Comparison of ENCODE assay signal across 20 cellular contexts in the genomic region with DNA sequence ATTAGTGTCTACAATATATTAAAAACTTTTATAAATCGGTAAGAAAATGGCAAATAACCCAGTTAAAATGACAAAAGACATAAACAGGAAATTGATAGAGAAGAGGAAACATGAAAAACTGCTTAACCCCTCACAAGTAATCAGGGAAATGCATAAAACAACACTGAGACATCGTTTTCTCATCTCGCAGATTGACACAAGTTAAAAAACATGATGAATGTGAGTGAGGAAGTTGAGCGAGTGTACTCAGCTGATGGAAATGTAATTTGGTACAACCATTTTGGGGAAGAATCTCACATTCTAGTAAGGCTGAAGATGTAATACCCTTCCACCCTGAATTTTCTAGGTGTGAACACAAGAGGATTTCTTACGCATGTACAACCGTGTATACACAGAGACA. TPM values are rescaled to one million over a fixed set of nuclear protein-coding genes. Genes with fewer than 3 reads are reported as not detected.
DNase-seq lines count a peak whose midpoint lies in the region; FAIRE-seq and TF ChIP-seq lines count a peak whose summit lies in the region.
"Had no signal": no experiment of that assay in that cellular context is flagged by ENCODE, and none has a peak within 500 bp of the region (broad histone marks: within the 10 kb centered on the region; RNA-seq: fewer than 3 reads in every experiment).

No MANE protein-coding gene starts in this region.

- no peaks in the 10 kb centered on the region for H4K20me1 ChIP-seq in endothelial cell of umbilical vein (replicated peaks; ENCODE audit: control insufficient read depth, extremely low read depth, insufficient read depth, low read length)

- peak; percentile 5 for DNase-seq in CD1c-positive myeloid dendritic cell (ENCODE audit: extremely low spot score)
- peak; percentile 11 for DNase-seq in KBM-7
- no peak for DNase-seq in activated T-helper 1 cell treated with anti-CD3 and anti-CD28 coated beads, Interleukin-12 subunit alpha, Interleukin-12 subunit beta, Interleukin-2, Interleukin-4 antibody, amounts not matched to agents 30 ng/mL and 10 ng/mL and 1 ng/mL, durations not matched to agents 14 hours and 24 hours and 36 hours (ENCODE audit: low spot score)
- no peak for DNase-seq in endothelial cell of umbilical vein (ENCODE audit: low read depth, low spot score)
- DNase-seq in AG08395 (ENCODE audit: low spot score), result no peak
- DNase-seq in MV-4-11 (lab: John Stamatoyannopoulos, UW), result no peak
- no peak for DNase-seq in ovary
- no peak for DNase-seq in NCI-H1105 (lab: John Stamatoyannopoulos, UW)
- DNase-seq: 8988T; CD4-positive, CD25-positive, alpha-beta regulatory T cell; CD8-positive, alpha-beta T cell; DMS79; GDM1; H9 had no signal

- dilution Hi-C loops in endothelial cell of umbilical vein (cut with MboI; ENCODE audit: extremely low pct_ligation_motif_present, low sequenced_read_pairs), result no loop called here

- intact Hi-C loops in activated T-helper 1 cell treated with anti-CD3 and anti-CD28 coated beads, Interleukin-12 subunit alpha, Interleukin-12 subunit beta, Interleukin-2, Interleukin-4 antibody, amounts not matched to agents 30 ng/mL and 10 ng/mL and 1 ng/mL, durations not matched to agents 14 hours and 24 hours and 36 hours (cut with micrococcal nuclease), result loop anchor here (2.0 kb wide), 1 partner anchor 331 kb away; no protein-coding TSS in a partner anchor
- intact Hi-C loops in endothelial cell of umbilical vein (cut with micrococcal nuclease) (loop anchor here (1.0 to 5.0 kb wide), 5 partner anchors 37 to 551 kb away; no protein-coding TSS in a partner anchor), ovary (cut with DNase I) (loop anchor here in 1 of 4 donors (10.0 kb wide), 1 partner anchor 329 kb away; no protein-coding TSS in a partner anchor)

- no peak overlapping the region for H3K9ac ChIP-seq in endothelial cell of umbilical vein (replicated peaks; ENCODE audit: extremely low read depth, insufficient read depth, low read length)

- no peaks in the 10 kb centered on the region for H3K36me3 Mint-ChIP-seq in activated T-helper 1 cell treated with anti-CD3 and anti-CD28 coated beads, Interleukin-12 subunit alpha, Interleukin-12 subunit beta, Interleukin-2, Interleukin-4 antibody, amounts not matched to agents 30 ng/mL and 10 ng/mL and 1 ng/mL, durations not matched to agents 14 hours and 24 hours and 36 hours (ENCODE audit: low read depth)
- H3K36me3 Mint-ChIP-seq: CD4-positive, CD25-positive, alpha-beta regulatory T cell; CD8-positive, alpha-beta T cell had no signal

- FAIRE-seq in endothelial cell of umbilical vein (lab: Jason Lieb, UNC), result peak; percentile 67
- FAIRE-seq: A549, GM12878, GM19239 had no signal

- H3K4me3 Mint-ChIP-seq in activated T-helper 1 cell treated with anti-CD3 and anti-CD28 coated beads, Interleukin-12 subunit alpha, Interleukin-12 subunit beta, Interleukin-2, Interleukin-4 antibody, amounts not matched to agents 30 ng/mL and 10 ng/mL and 1 ng/mL, durations not matched to agents 14 hours and 24 hours and 36 hours, result no peak overlapping the region
- H3K4me3 Mint-ChIP-seq: CD4-positive, CD25-positive, alpha-beta regulatory T cell; CD8-positive, alpha-beta T cell; GM23338; H9; HFFc6 had no signal

- TF ChIP-seq EP300 in ovary (IDR thresholded peaks at IDR 0.05), result no peak

- H3K27ac Mint-ChIP-seq in activated T-helper 1 cell treated with anti-CD3 and anti-CD28 coated beads, Interleukin-12 subunit alpha, Interleukin-12 subunit beta, Interleukin-2, Interleukin-4 antibody, amounts not matched to agents 30 ng/mL and 10 ng/mL and 1 ng/mL, durations not matched to agents 14 hours and 24 hours and 36 hours, result peak overlapping the region; percentile 50
- H3K27ac Mint-ChIP-seq: CD4-positive, CD25-positive, alpha-beta regulatory T cell; CD8-positive, alpha-beta T cell; GM23338; H9; HFFc6 had no signal

- no peak overlapping the region for H3K4me2 ChIP-seq in endothelial cell of umbilical vein (ENCODE audit: insufficient read depth, low read length)
- H3K4me2 ChIP-seq: A549, GM23338 had no signal

- BruUV-seq in endothelial cell of umbilical vein (replicated peaks; lab: Mats Ljungman, UMichigan), result no TSS peak

- no peaks in the 10 kb centered on the region for H3K79me2 ChIP-seq in endothelial cell of umbilical vein (ENCODE audit: control insufficient read depth, insufficient read depth, low read length)

- H3K9me1 ChIP-seq in endothelial cell of umbilical vein (replicated peaks; ENCODE audit: control insufficient read depth, extremely low read depth, insufficient read depth, low read length), result no peaks in the 10 kb centered on the region

- no peak for TF ChIP-seq CTCF in endothelial cell of umbilical vein (IDR thresholded peaks at IDR 0.05; ENCODE audit: extremely low read depth in 1 of 2, insufficient read depth in 1 of 2, low read depth in 1 of 2, low read length in 2 of 2)
- TF ChIP-seq CTCF in ovary (IDR thresholded peaks at IDR 0.05), result no peak

- CTCF ChIA-PET in endothelial cell of umbilical vein (lab: Charles Lee), result interaction anchor here (1.7 kb wide), 1 partner anchor 330 kb away, joined by 8 read pairs; no protein-coding TSS in a partner anchor

- H3K27ac ChIP-seq in endothelial cell of umbilical vein (ENCODE audit: insufficient read depth, low read depth, low read length), result no peak overlapping the region
- H3K27ac ChIP-seq in ovary, result no peak overlapping the region
- H3K27ac ChIP-seq: A549 had no signal

- H3K4me1 ChIP-seq in endothelial cell of umbilical vein (ENCODE audit: control insufficient read depth, extremely low read depth, insufficient read depth, low read length) (no peaks in the 10 kb centered on the region), ovary (ENCODE audit: insufficient read depth) (no peaks in the 10 kb centered on the region)
- H3K4me1 ChIP-seq: A549, Caco-2 had no signal

- POLR2A ChIA-PET in endothelial cell of umbilical vein (lab: Charles Lee), result no interaction called here

- in situ Hi-C loops in KBM-7 (cut with MboI; ENCODE audit: low pct_unique_long_range_greater_than_20kb, low sequenced_read_pairs), result no loop called here

- peaks cover 0 to 3% of the 10 kb centered on the region in 2 experiments for H3K27me3 ChIP-seq in endothelial cell of umbilical vein (ENCODE audit: control insufficient read depth in 2 of 2, insufficient read depth in 2 of 2, low read length in 2 of 2)
- H3K27me3 ChIP-seq in ovary, result no peaks in the 10 kb centered on the region

- no peak overlapping the region for H2AFZ ChIP-seq in endothelial cell of umbilical vein (ENCODE audit: low read depth, low read length)
- H2AFZ ChIP-seq: GM23338 had no signal

- H3K4me3 ChIP-seq in endothelial cell of umbilical vein (replicated peaks in 1 of 3; ENCODE audit: insufficient read depth in 1 of 3, low read depth in 1 of 3, low read length in 3 of 3), result no peak overlapping the region
- no peak overlapping the region for H3K4me3 ChIP-seq in ovary
- H3K4me3 ChIP-seq: A549, GM12878, GM23338 had no signal

- H3K9me3 Mint-ChIP-seq in activated T-helper 1 cell treated with anti-CD3 and anti-CD28 coated beads, Interleukin-12 subunit alpha, Interleukin-12 subunit beta, Interleukin-2, Interleukin-4 antibody, amounts not matched to agents 30 ng/mL and 10 ng/mL and 1 ng/mL, durations not matched to agents 14 hours and 24 hours and 36 hours, result no peaks in the 10 kb centered on the region
- H3K9me3 Mint-ChIP-seq: CD8-positive, alpha-beta T cell; GM23338; H9; HFFc6 had no signal

- peaks cover 13% of the 10 kb centered on the region for H3K4me1 Mint-ChIP-seq in activated T-helper 1 cell treated with anti-CD3 and anti-CD28 coated beads, Interleukin-12 subunit alpha, Interleukin-12 subunit beta, Interleukin-2, Interleukin-4 antibody, amounts not matched to agents 30 ng/mL and 10 ng/mL and 1 ng/mL, durations not matched to agents 14 hours and 24 hours and 36 hours (ENCODE audit: low read depth)
- H3K4me1 Mint-ChIP-seq: GM23338, H9 had no signal

- WGBS in ovary, 3 donors, result 66 to 76% (median 69%) methylated on average over 6 of the region's 6 CpGs

- H3K27me3 Mint-ChIP-seq in activated T-helper 1 cell treated with anti-CD3 and anti-CD28 coated beads, Interleukin-12 subunit alpha, Interleukin-12 subunit beta, Interleukin-2, Interleukin-4 antibody, amounts not matched to agents 30 ng/mL and 10 ng/mL and 1 ng/mL, durations not matched to agents 14 hours and 24 hours and 36 hours (ENCODE audit: insufficient read depth), result peaks cover 9% of the 10 kb centered on the region

- H3K9me3 ChIP-seq in endothelial cell of umbilical vein (replicated peaks; ENCODE audit: control insufficient read depth, insufficient read depth, low read length), result no peaks in the 10 kb centered on the region
- H3K9me3 ChIP-seq in ovary, result no peaks in the 10 kb centered on the region
- H3K9me3 ChIP-seq: A549, Caco-2 had no signal

- TF ChIP-seq POLR2A in endothelial cell of umbilical vein (IDR thresholded peaks at IDR 0.05; ENCODE audit: low read depth, low read length) (no peak), ovary (IDR thresholded peaks at IDR 0.05) (no peak)

- H3K36me3 ChIP-seq in endothelial cell of umbilical vein (ENCODE audit: control insufficient read depth in 2 of 2, extremely low read depth in 1 of 2, insufficient read depth in 2 of 2, low read length in 2 of 2) (no peaks in the 10 kb centered on the region), ovary (no peaks in the 10 kb centered on the region)

TF ChIP-seq in endothelial cell of umbilical vein, 7 proteins besides CTCF, POLR2A, EP300 and RAD21:
- TF ChIP-seq MYC (IDR thresholded peaks at IDR 0.05; ENCODE audit: low read depth, low read length), result no peak
- TF ChIP-seq GATA2 (IDR thresholded peaks at IDR 0.05; ENCODE audit: insufficient read depth, insufficient read length, low read depth, low read length), result no peak
- no peak for TF ChIP-seq POLR2AphosphoS5 (IDR thresholded peaks at IDR 0.05; ENCODE audit: insufficient read depth, low read depth, low read length)

RNA-seq across cellular contexts. Expression of a gene that starts 18.0 kb away (rescaled TPM):
- 69.9 and 76.8 TPM in 2 replicates for total RNA-seq in activated T-helper 1 cell treated with anti-CD3 and anti-CD28 coated beads, Interleukin-12 subunit alpha, Interleukin-12 subunit beta, Interleukin-2, Interleukin-4 antibody, amounts not matched to agents 30 ng/mL and 10 ng/mL and 1 ng/mL, durations not matched to agents 14 hours and 24 hours and 36 hours
- total RNA-seq in endothelial cell of umbilical vein (43.5 and 50.5 TPM in 2 replicates), ovary (10 to 100 TPM; 25.6 to 46.0 (median 38.0) TPM)
- polyA plus RNA-seq in endothelial cell of umbilical vein (8.8 and 12.0 TPM in 2 replicates), ovary (10 to 100 TPM; 19.3 to 28.7 TPM)
- polyA plus RNA-seq in endothelial cell of umbilical vein (2011; cell fraction: cytosol; rRNA removed), result 13.9 and 14.3 TPM in 2 replicates
- 90.8 and 133 TPM in 2 replicates for polyA plus RNA-seq in endothelial cell of umbilical vein (2011; cell fraction: nucleus; rRNA removed)
- polyA plus RNA-seq in endothelial cell of umbilical vein (2012), result 24.4 and 39.3 TPM in 2 replicates
- 27.7 and 34.7 TPM in 2 replicates for polyA minus RNA-seq in endothelial cell of umbilical vein
- 16.6 TPM for polyA minus RNA-seq in endothelial cell of umbilical vein (2011; cell fraction: cytosol; rRNA and poly(A)+ RNA removed)
- 86.4 and 117 TPM in 2 replicates for polyA minus RNA-seq in endothelial cell of umbilical vein (2011; cell fraction: nucleus; rRNA and poly(A)+ RNA removed)

Comparison
In these comparisons a context has a peak if more than half of its experiments do, and no peak if none do; other contexts are left out.
1. DNase-seq: peak in CD1c-positive myeloid dendritic cell (single experiment) and KBM-7 (single experiment); none in activated T-helper 1 cell treated with anti-CD3 and anti-CD28 coated beads, Interleukin-12 subunit alpha, Interleukin-12 subunit beta, Interleukin-2, Interleukin-4 antibody, amounts not matched to agents 30 ng/mL and 10 ng/mL and 1 ng/mL, durations not matched to agents 14 hours and 24 hours and 36 hours (single experiment), endothelial cell of umbilical vein (single experiment), AG08395 (single experiment), MV-4-11 (single experiment), ovary (0 of 5) and NCI-H1105 (single experiment).